Comparison of ENCODE assay signal across 18 cellular contexts in genomic region chr4:8914461-8915171, GRCh38. TPM values are rescaled to one million over a fixed set of nuclear protein-coding genes. Genes with fewer than 3 reads are reported as not detected.
DNase-seq lines count a peak whose midpoint lies in the region; ATAC-seq, FAIRE-seq and TF ChIP-seq lines count a peak whose summit lies in the region.
"Had no signal": no experiment of that assay in that cellular context is flagged by ENCODE, and none has a peak within 500 bp of the region (broad histone marks: within the 10 kb centered on the region; RNA-seq: fewer than 3 reads in every experiment).

No MANE protein-coding gene starts in this region.

- H4K20me1 ChIP-seq in mammary epithelial cell (ENCODE audit: insufficient read depth, low read length) (no peaks in the 10 kb centered on the region), PC-3 (ENCODE audit: low read length) (no peaks in the 10 kb centered on the region)

- no peak overlapping the region for H3K4me3 ChIP-seq in breast epithelium
- H3K4me3 ChIP-seq in mammary epithelial cell (replicated peaks in 1 of 3; ENCODE audit: insufficient read depth in 1 of 3, low read depth in 2 of 3, low read length in 3 of 3): no peak overlapping the region
- H3K4me3 ChIP-seq in Peyer's patch: no peak overlapping the region
- H3K4me3 ChIP-seq in tibial artery: no peak overlapping the region
- H3K4me3 ChIP-seq in PC-3 (ENCODE audit: low read length): no peak overlapping the region

- FAIRE-seq in H54 (lab: Jason Lieb, UNC): no peak
- FAIRE-seq: endometrium, G401.6 had no signal

- POLR2A ChIA-PET in PC-3 (lab: Charles Lee; ENCODE audit: unreplicated experiment): no interaction called here

- DNase-seq in breast epithelium (ENCODE audit: low spot score in 2 of 2) (peak; percentile 4 to 46), mammary epithelial cell (no peak), Peyer's patch (peak in 2 of 3 donors; percentile 38 to 42), left lobe of liver (ENCODE audit: low spot score) (peak; percentile 27), tibial artery (peak; percentile 15 to 34), H54 (ENCODE audit: insufficient read length, low spot score) (no peak), UCSD-AML1 (lab: John Stamatoyannopoulos, UW; ENCODE audit: unreplicated experiment) (no peak), PC-3 (no peak)
- DNase-seq: caudate nucleus; foreskin fibroblast; HFFc6; mesendoderm; NCI-H1092; stimulated activated naive CD4-positive, alpha-beta T cell treated with Interleukin-2 at 50 U/mL for 16 hours had no signal

- no peaks in the 10 kb centered on the region for H3K79me2 ChIP-seq in mammary epithelial cell (ENCODE audit: insufficient read depth, low read length)
- H3K79me2 ChIP-seq in PC-3 (ENCODE audit: low read length): no peaks in the 10 kb centered on the region

- in situ Hi-C loops in mammary epithelial cell (cut with MboI; ENCODE audit: low sequenced_read_pairs in 2 of 2): loop anchor here (10.0 to 25.0 kb wide), 3 partner anchors 300 to 452 kb away; no protein-coding TSS in a partner anchor

- H2AFZ ChIP-seq in mammary epithelial cell (ENCODE audit: low read depth, low read length) (no peak overlapping the region), PC-3 (ENCODE audit: low read length) (no peak overlapping the region)

- H3K9ac ChIP-seq in mammary epithelial cell (ENCODE audit: insufficient read depth, low read length): no peak overlapping the region
- H3K9ac ChIP-seq in PC-3 (ENCODE audit: low read length): no peak overlapping the region

- intact Hi-C loops in breast epithelium (cut with DNase I; ENCODE audit: low total_unique reads): no loop called here
- intact Hi-C loops in mammary epithelial cell (cut with micrococcal nuclease): loop anchor here (5.0 to 10.0 kb wide), 3 partner anchors 322 to 740 kb away; partner anchors contain the start of gene CPZ
- intact Hi-C loops in tibial artery (cut with DNase I; ENCODE audit: low total_unique reads): no loop called here
- intact Hi-C loops in PC-3 (cut with micrococcal nuclease): no loop called here

- H3K4me1 ChIP-seq in breast epithelium (no peaks in the 10 kb centered on the region), mammary epithelial cell (ENCODE audit: insufficient read depth, low read length) (no peaks in the 10 kb centered on the region), Peyer's patch (no peaks in the 10 kb centered on the region), tibial artery (no peaks in the 10 kb centered on the region), PC-3 (ENCODE audit: insufficient read depth, low read length) (no peaks in the 10 kb centered on the region)

- ATAC-seq in left lobe of liver: no peak
- ATAC-seq in PC-3: no peak
- ATAC-seq: T-helper 17 cell had no signal

- peaks cover 0 to 57% of the 10 kb centered on the region in 2 donors for H3K27me3 ChIP-seq in breast epithelium
- H3K27me3 ChIP-seq in mammary epithelial cell (ENCODE audit: insufficient read depth, low read length): no peaks in the 10 kb centered on the region
- no peaks in the 10 kb centered on the region for H3K27me3 ChIP-seq in Peyer's patch
- peaks cover 0 to 51% of the 10 kb centered on the region in 2 donors for H3K27me3 ChIP-seq in tibial artery
- no peaks in the 10 kb centered on the region; the same call in 1 of the 2 replicates for H3K27me3 ChIP-seq in PC-3 (ENCODE audit: low read length)

- H3K4me2 ChIP-seq in mammary epithelial cell (ENCODE audit: insufficient read depth, low read depth, low read length) (no peak overlapping the region), PC-3 (ENCODE audit: low read length) (no peak overlapping the region)

- H3K9me3 ChIP-seq in breast epithelium: no peaks in the 10 kb centered on the region
- peaks cover 2% of the 10 kb centered on the region for H3K9me3 ChIP-seq in mammary epithelial cell (replicated peaks; ENCODE audit: insufficient read depth, low read length)
- no peaks in the 10 kb centered on the region for H3K9me3 ChIP-seq in Peyer's patch
- H3K9me3 ChIP-seq in tibial artery: no peaks in the 10 kb centered on the region
- H3K9me3 ChIP-seq in PC-3 (ENCODE audit: low read length): no peaks in the 10 kb centered on the region

- BruUV-seq in mammary epithelial cell (replicated peaks; lab: Mats Ljungman, UMichigan) (no TSS peak), PC-3 (replicated peaks; lab: Mats Ljungman, UMichigan) (no TSS peak)

- WGBS in mammary epithelial cell (ENCODE audit: low coverage, missing lambda C conversion rate): 77% methylated on average over 10 of the region's 29 CpGs

- no peaks in the 10 kb centered on the region for H3K36me3 ChIP-seq in breast epithelium
- no peaks in the 10 kb centered on the region for H3K36me3 ChIP-seq in mammary epithelial cell (ENCODE audit: insufficient read depth, low read length)
- no peaks in the 10 kb centered on the region for H3K36me3 ChIP-seq in Peyer's patch
- no peaks in the 10 kb centered on the region for H3K36me3 ChIP-seq in tibial artery
- H3K36me3 ChIP-seq in PC-3 (ENCODE audit: low read depth, low read length): no peaks in the 10 kb centered on the region

- TF ChIP-seq POLR2A in breast epithelium (IDR thresholded peaks at IDR 0.05): no peak
- TF ChIP-seq POLR2A in Peyer's patch (IDR thresholded peaks at IDR 0.05): no peak
- no peak for TF ChIP-seq POLR2A in H54 (IDR thresholded peaks at IDR 0.05; ENCODE audit: low read depth, low read length)

- no peak for TF ChIP-seq CTCF in breast epithelium (IDR thresholded peaks at IDR 0.05)
- TF ChIP-seq CTCF in mammary epithelial cell (conservative IDR thresholded peaks at IDR 0.05 in 1 of 2, IDR thresholded peaks at IDR 0.05 in 1 of 2; ENCODE audit: extremely low read depth in 1 of 2, insufficient read depth in 1 of 2, low read depth in 1 of 2, low read length in 2 of 2): no peak
- TF ChIP-seq CTCF in Peyer's patch (IDR thresholded peaks at IDR 0.05): no peak
- TF ChIP-seq CTCF in tibial artery (IDR thresholded peaks at IDR 0.05): no peak
- TF ChIP-seq CTCF in PC-3 (conservative IDR thresholded peaks at IDR 0.05; ENCODE audit: low read depth, low read length): no peak

- dilution Hi-C loops in mammary epithelial cell (cut with HindIII; ENCODE audit: low sequenced_read_pairs): loop anchor here (25.0 kb wide), 1 partner anchor 427 kb away; no protein-coding TSS in a partner anchor

- H3F3A ChIP-seq in PC-3 (ENCODE audit: low read length, unreplicated experiment): no peaks in the 10 kb centered on the region

- CTCF ChIA-PET in mammary epithelial cell (lab: Charles Lee; ENCODE audit: low non-redundant PET): no interaction called here
- CTCF ChIA-PET in PC-3 (lab: Charles Lee): no interaction called here

- no peaks in the 10 kb centered on the region for H3K9me2 ChIP-seq in PC-3 (replicated peaks; ENCODE audit: low read length)

- H3K27ac ChIP-seq in breast epithelium (no peak overlapping the region), mammary epithelial cell (ENCODE audit: insufficient read depth, low read depth, low read length) (no peak overlapping the region), Peyer's patch (no peak overlapping the region), tibial artery (no peak overlapping the region), PC-3 (ENCODE audit: low read length) (no peak overlapping the region)

RNA-seq across cellular contexts. Expression of gene HMX1, which starts 43.0 kb away (rescaled TPM):
- total RNA-seq in breast epithelium (not detected), mammary epithelial cell (not detected), Peyer's patch (not detected), left lobe of liver (not detected), PC-3 (2014; rRNA removed) (not detected in 2 replicates)
- not detected for polyA plus RNA-seq in mammary epithelial cell
- not detected for polyA minus RNA-seq in mammary epithelial cell
- total RNA-seq: HFFc6, skeletal muscle tissue, T-helper 17 cell had no signal

Comparison
In these comparisons a context has a peak if more than half of its experiments do, and no peak if none do; other contexts are left out.
1. DNase-seq: peak in breast epithelium (2 of 2), Peyer's patch (2 of 3), left lobe of liver (single experiment) and tibial artery (2 of 2); none in mammary epithelial cell (single experiment), H54 (single experiment), UCSD-AML1 (single experiment) and PC-3 (single experiment).